ENCODE assay signal across 8 cellular contexts in the genomic region with DNA sequence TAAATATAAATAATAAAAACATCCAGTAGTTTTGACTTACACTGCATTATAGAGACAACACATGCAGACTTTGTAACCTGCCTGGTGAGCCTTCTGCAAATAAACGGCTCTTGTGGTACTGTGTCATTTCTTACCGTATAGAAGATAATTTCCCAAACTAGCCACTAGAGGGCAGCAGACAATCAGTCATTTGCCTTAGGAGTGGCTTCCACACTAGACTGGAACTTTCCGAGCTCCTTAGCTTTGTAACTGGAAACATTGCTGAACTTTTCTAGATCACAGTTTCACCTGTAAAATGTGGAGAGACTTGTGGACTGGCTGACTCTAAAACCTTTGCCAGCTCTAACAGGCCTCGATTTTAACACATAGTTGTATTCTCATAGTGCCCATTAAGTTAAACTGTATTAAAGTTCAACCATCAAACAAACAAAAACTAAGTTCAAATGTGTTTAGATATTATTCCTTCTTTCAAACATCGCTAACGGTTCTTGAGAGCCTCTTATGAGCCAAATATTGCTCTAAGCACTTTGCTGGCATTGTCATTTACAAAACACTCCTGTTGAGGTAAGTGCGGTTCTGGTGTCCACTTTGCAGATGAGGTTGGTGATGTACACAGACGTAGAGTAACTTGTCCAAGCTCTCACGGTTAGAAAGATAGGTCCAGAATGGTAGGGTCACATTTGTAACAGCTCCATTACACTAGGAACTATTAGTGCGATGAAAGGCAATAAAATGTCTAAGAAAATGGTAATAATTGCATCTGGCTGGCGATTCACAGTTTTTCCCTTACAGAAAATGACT.
A peak's percentile ranks its signal among the peaks of the same experiment; 100 is the strongest.
DNase-seq lines count a peak whose midpoint lies in the region; ATAC-seq and TF ChIP-seq lines count a peak whose summit lies in the region.

No MANE protein-coding gene starts in this region.

- no peaks in the 10 kb centered on the region for H3K27me3 ChIP-seq in fibroblast of lung (ENCODE audit: control insufficient read depth, insufficient read depth, low read length)
- H3K27me3 ChIP-seq in neural progenitor cell = no peaks in the 10 kb centered on the region

- H3K27ac ChIP-seq in fibroblast of lung (ENCODE audit: insufficient read depth, low read length) (peak overlapping the region; percentile 6), neural progenitor cell (no peak overlapping the region)

- H3K4me2 ChIP-seq in fibroblast of lung (ENCODE audit: extremely low read depth, insufficient read depth, low read length) (peak overlapping the region; percentile 62), neural progenitor cell (no peak overlapping the region)

- H3K9me3 ChIP-seq in fibroblast of lung (ENCODE audit: control insufficient read depth, insufficient read depth, low read depth, low read length) (no peaks in the 10 kb centered on the region), neural progenitor cell (ENCODE audit: low read depth) (no peaks in the 10 kb centered on the region)

- no peaks in the 10 kb centered on the region for H3F3A ChIP-seq in neural progenitor cell (ENCODE audit: low read depth)

- no peaks in the 10 kb centered on the region for H4K20me1 ChIP-seq in fibroblast of lung (ENCODE audit: control insufficient read depth, extremely low read depth, insufficient read depth, low read length)
- H4K20me1 ChIP-seq in neural progenitor cell (ENCODE audit: low read depth) = no peaks in the 10 kb centered on the region

- H3K4me3 Mint-ChIP-seq in neural progenitor cell (no peak overlapping the region), type B pancreatic cell (no peak overlapping the region)

- H3K27ac Mint-ChIP-seq in neural progenitor cell (no peak overlapping the region), type B pancreatic cell (no peak overlapping the region)

- H2AFZ ChIP-seq in fibroblast of lung (ENCODE audit: low read length) = peak overlapping the region; percentile 69
- peak overlapping the region; percentile 78 for H2AFZ ChIP-seq in neural progenitor cell (replicated peaks)

- H3K36me3 ChIP-seq in fibroblast of lung (ENCODE audit: control insufficient read depth, insufficient read depth, low read length) = no peaks in the 10 kb centered on the region
- no peaks in the 10 kb centered on the region for H3K36me3 ChIP-seq in neural progenitor cell

- H3K9me3 Mint-ChIP-seq in neural progenitor cell (no peaks in the 10 kb centered on the region), type B pancreatic cell (no peaks in the 10 kb centered on the region)

- H3K4me3 ChIP-seq in fibroblast of lung (replicated peaks in 1 of 4; ENCODE audit: control extremely low read depth in 1 of 4, insufficient read depth in 1 of 4, low read depth in 3 of 4, low read length in 4 of 4) (no peak overlapping the region), neural progenitor cell (no peak overlapping the region)

- H3K36me3 Mint-ChIP-seq in neural progenitor cell (no peaks in the 10 kb centered on the region), type B pancreatic cell (no peaks in the 10 kb centered on the region)

- peak; percentile 64 to 76 for TF ChIP-seq CTCF in fibroblast of lung (conservative IDR thresholded peaks at IDR 0.05 in 1 of 2, IDR thresholded peaks at IDR 0.05 in 1 of 2; ENCODE audit: low read depth in 1 of 2, low read length in 2 of 2)
- peak; percentile 89 for TF ChIP-seq CTCF in neural progenitor cell (IDR thresholded peaks at IDR 0.05)
- peak; percentile 89 for TF ChIP-seq CTCF in type B pancreatic cell (conservative IDR thresholded peaks at IDR 0.05)

- H3K4me1 Mint-ChIP-seq in neural progenitor cell = no peaks in the 10 kb centered on the region
- no peaks in the 10 kb centered on the region for H3K4me1 Mint-ChIP-seq in type B pancreatic cell (ENCODE audit: unreplicated experiment)

- H3K27me3 Mint-ChIP-seq in neural progenitor cell (ENCODE audit: insufficient read depth, low read depth) = no peaks in the 10 kb centered on the region
- no peaks in the 10 kb centered on the region for H3K27me3 Mint-ChIP-seq in type B pancreatic cell

- DNase-seq in EH (ENCODE audit: low read depth) = peak; percentile 85
- DNase-seq in HuH-7 (ENCODE audit: low spot score) = peak; percentile 22
- DNase-seq in NOMO-1 treated with dmso at 0.1 percent for 144 hours (lab: John Stamatoyannopoulos, UW; ENCODE audit: unreplicated experiment) = peak; percentile 33
- DNase-seq in activated T-cell treated with anti-CD3 and anti-CD28 coated beads for 4 hours = peak; percentile 53
- peak; percentile 76 to 91 for DNase-seq in fibroblast of lung (ENCODE audit: low read depth in 2 of 2)
- peak; percentile 85 for DNase-seq in neural progenitor cell (ENCODE audit: low spot score)
- no peak for DNase-seq in type B pancreatic cell (ENCODE audit: extremely low spot score, unreplicated experiment)

- ATAC-seq in GM21529 (IDR thresholded peaks at IDR 0.05; ENCODE audit: unreplicated experiment) = peak; percentile 96

- H3K4me1 ChIP-seq in fibroblast of lung (ENCODE audit: control insufficient read depth, extremely low read depth, insufficient read depth, low read length) (peaks cover 3% of the 10 kb centered on the region), neural progenitor cell (no peaks in the 10 kb centered on the region)

- H3K79me2 ChIP-seq in fibroblast of lung (ENCODE audit: control insufficient read depth, insufficient read depth, low read length) (no peaks in the 10 kb centered on the region), neural progenitor cell (ENCODE audit: low read depth) (no peaks in the 10 kb centered on the region)

- H3K9ac ChIP-seq in fibroblast of lung (ENCODE audit: insufficient read depth, low read length) = no peak overlapping the region
- H3K9ac ChIP-seq in neural progenitor cell = no peak overlapping the region
